ENCODE assay signal across 9 cellular contexts in the genomic region with DNA sequence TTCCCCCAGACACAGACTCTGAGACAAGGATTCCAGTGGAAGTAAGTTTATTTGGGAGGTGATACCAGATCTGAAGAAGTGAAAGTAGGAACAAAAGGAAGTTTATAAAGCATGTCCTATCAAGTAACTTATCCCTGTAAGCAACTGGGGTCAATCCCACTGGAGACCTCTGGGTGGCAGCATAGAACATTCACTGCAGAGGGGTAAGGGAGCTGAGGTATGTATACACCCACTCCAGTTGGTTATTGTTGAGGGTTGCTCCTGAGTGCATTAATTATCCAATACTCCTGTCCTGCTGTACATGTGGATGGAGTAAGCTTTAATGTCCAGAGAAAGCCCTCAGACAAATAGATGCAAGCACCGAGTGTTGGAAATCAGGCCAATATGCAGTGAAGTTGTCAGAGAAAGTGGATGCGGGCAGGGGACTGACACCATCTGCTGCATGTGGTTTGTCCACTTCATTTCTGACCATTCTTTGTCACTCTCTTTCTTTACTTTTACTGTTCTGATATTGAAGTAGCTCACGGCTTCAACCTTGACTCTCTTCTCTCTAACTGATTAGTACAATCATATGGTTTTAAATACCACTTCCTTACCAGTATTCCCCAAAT. TPM values are rescaled to one million over a fixed set of nuclear protein-coding genes. Genes with fewer than 3 reads are reported as not detected.
DNase-seq lines count a peak whose midpoint lies in the region; ATAC-seq and TF ChIP-seq lines count a peak whose summit lies in the region.
"Had no signal": no experiment of that assay in that cellular context is flagged by ENCODE, and none has a peak within 500 bp of the region (broad histone marks: within the 10 kb centered on the region; RNA-seq: fewer than 3 reads in every experiment).

No MANE protein-coding gene starts in this region.

- no peaks in the 10 kb centered on the region for H3K9me2 ChIP-seq in OCI-LY1 (ENCODE audit: low read depth, low read length)

- no peak overlapping the region for H2BK120ac ChIP-seq in mesendoderm (ENCODE audit: low read depth, low read length)

- H3K4me3 ChIP-seq in AG04449 (ENCODE audit: low read depth, low read length) (no peak overlapping the region), OCI-LY1 (ENCODE audit: low read depth, low read length, poor library complexity, severe bottlenecking) (no peak overlapping the region), brain microvascular endothelial cell (ENCODE audit: low read depth, low read length) (no peak overlapping the region), mesendoderm (ENCODE audit: low read length) (no peak overlapping the region)
- H3K4me3 ChIP-seq: tibial nerve had no signal

- WGBS in mesendoderm (ENCODE audit: extremely low coverage, insufficient coverage, low lambda C conversion rate) = no CpG with 5 or more reads among the region's 3 CpGs

- no peak overlapping the region for H3K18ac ChIP-seq in mesendoderm (ENCODE audit: low read length)

- no peak overlapping the region for H4K8ac ChIP-seq in mesendoderm (ENCODE audit: low read depth, low read length)

- H3K4me2 ChIP-seq in OCI-LY1 (ENCODE audit: low read length) (no peak overlapping the region), mesendoderm (ENCODE audit: low read length) (no peak overlapping the region)

- H3K79me1 ChIP-seq in mesendoderm (ENCODE audit: low read length) = no peaks in the 10 kb centered on the region

- H2BK15ac ChIP-seq in mesendoderm (replicated peaks; ENCODE audit: low read depth) = no peak overlapping the region

- TF ChIP-seq CTCF in AG04449 (IDR thresholded peaks at IDR 0.05; ENCODE audit: insufficient read depth, low read length, missing control alignments) (peak; percentile 57), GM12873 (IDR thresholded peaks at IDR 0.05; ENCODE audit: insufficient read depth, low read depth, low read length, missing control alignments) (peak; percentile 72), OCI-LY1 (IDR thresholded peaks at IDR 0.05; ENCODE audit: low read length) (peak; percentile 74), brain microvascular endothelial cell (IDR thresholded peaks at IDR 0.05; ENCODE audit: low read depth, low read length, missing control alignments) (peak; percentile 81)

- DNase-seq in AG04449 (ENCODE audit: low read depth, low spot score) = no peak
- peak; percentile 60 for DNase-seq in brain microvascular endothelial cell
- DNase-seq in mesendoderm = peak; percentile 78
- no peak for DNase-seq in NCI-H345 (lab: John Stamatoyannopoulos, UW)
- DNase-seq in NK-92 treated with Interleukin-12 subunit alpha and Interleukin-12 subunit beta, amount 100 ng/mL, for 24 hours (lab: John Stamatoyannopoulos, UW) = no peak

- no peak overlapping the region for H3K23ac ChIP-seq in mesendoderm (ENCODE audit: low read length)

- H3K27ac ChIP-seq in OCI-LY1 (ENCODE audit: low read depth, low read length, poor library complexity, severe bottlenecking) = no peak overlapping the region
- H3K27ac ChIP-seq in brain microvascular endothelial cell = no peak overlapping the region
- no peak overlapping the region for H3K27ac ChIP-seq in mesendoderm (ENCODE audit: low read depth, low read length)
- H3K27ac ChIP-seq: tibial nerve had no signal

- no peak overlapping the region for H3K56ac ChIP-seq in mesendoderm (ENCODE audit: low read length)

- POLR2A ChIA-PET in AG04449 (lab: Yijun Ruan, JAX) = interaction anchor here (0.6 to 0.8 kb wide), 2 partner anchors 30 to 72 kb away, joined by 3 read pairs; no protein-coding TSS in a partner anchor

- H2AFZ ChIP-seq in OCI-LY1 (ENCODE audit: low read length) = no peak overlapping the region

- CTCF ChIA-PET in AG04449 (lab: Yijun Ruan, JAX) = interaction anchor here (0.9 to 7.4 kb wide), 21 partner anchors 9 to 403 kb away, joined by 3 to 99 read pairs (median 4); a partner anchor contains a TSS

- H3K79me2 ChIP-seq in OCI-LY1 (ENCODE audit: insufficient read depth, low read length) (no peaks in the 10 kb centered on the region), mesendoderm (ENCODE audit: control insufficient read depth, insufficient read depth, low read length) (no peaks in the 10 kb centered on the region)

- H3K9ac ChIP-seq in OCI-LY1 (ENCODE audit: low read length) = no peak overlapping the region
- no peak overlapping the region for H3K9ac ChIP-seq in mesendoderm (ENCODE audit: low read length)

- H2AK5ac ChIP-seq in mesendoderm (ENCODE audit: low read length) = no peak overlapping the region

- H3K27me3 ChIP-seq in OCI-LY1 (ENCODE audit: insufficient read depth, low read length) (peaks cover 3% of the 10 kb centered on the region), brain microvascular endothelial cell (replicated peaks) (no peaks in the 10 kb centered on the region), mesendoderm (ENCODE audit: insufficient read depth, low read length, poor library complexity) (no peaks in the 10 kb centered on the region)
- H3K27me3 ChIP-seq: tibial nerve had no signal

- H3K36me3 ChIP-seq in OCI-LY1 (ENCODE audit: insufficient read depth, low read length) = no peaks in the 10 kb centered on the region
- H3K36me3 ChIP-seq in brain microvascular endothelial cell (replicated peaks) = no peaks in the 10 kb centered on the region
- H3K36me3 ChIP-seq in mesendoderm (ENCODE audit: control insufficient read depth, insufficient read depth, low read length) = no peaks in the 10 kb centered on the region
- H3K36me3 ChIP-seq: tibial nerve had no signal

- no peaks in the 10 kb centered on the region for H4K20me1 ChIP-seq in OCI-LY1 (ENCODE audit: insufficient read depth, low read length)

- ATAC-seq in HG02610 (IDR thresholded peaks at IDR 0.05; ENCODE audit: unreplicated experiment) = no peak

- no peaks in the 10 kb centered on the region for H3F3A ChIP-seq in OCI-LY1 (ENCODE audit: insufficient read depth, low read length)

- no peak overlapping the region for H3K4ac ChIP-seq in mesendoderm (ENCODE audit: low read depth, low read length)

- no peak overlapping the region for H4K5ac ChIP-seq in mesendoderm (ENCODE audit: low read length)

- H3K4me1 ChIP-seq in OCI-LY1 (ENCODE audit: insufficient read depth, low read length, severe bottlenecking) = peaks cover under 1% of the 10 kb centered on the region
- H3K4me1 ChIP-seq in mesendoderm (ENCODE audit: control insufficient read depth, low read depth, low read length) = no peaks in the 10 kb centered on the region
- H3K4me1 ChIP-seq: tibial nerve had no signal

- H2BK5ac ChIP-seq in mesendoderm (ENCODE audit: low read length) = no peak overlapping the region

- in situ Hi-C loops in brain microvascular endothelial cell (cut with HindIII; ENCODE audit: low pct_ligation_motif_present, low sequenced_read_pairs) = no loop called here

- peaks cover 7% of the 10 kb centered on the region for H3K9me3 ChIP-seq in OCI-LY1 (ENCODE audit: low read length)

RNA-seq across cellular contexts. Expression of a gene that starts 46.7 kb away (rescaled TPM):
- polyA plus RNA-seq in mesendoderm (2013, experiment 1 of 2) = 22.0 TPM
- 22.6 TPM for polyA plus RNA-seq in mesendoderm (2013, experiment 2 of 2)

RNA-seq across cellular contexts. Expression of a gene that starts 46.9 kb away (rescaled TPM):
- polyA plus RNA-seq in mesendoderm (2013, experiment 1 of 2) = 9.7 TPM
- 9.9 TPM for polyA plus RNA-seq in mesendoderm (2013, experiment 2 of 2)

Comparison
In these comparisons a context has a peak if more than half of its experiments do, and no peak if none do; other contexts are left out.
1. DNase-seq: peak in brain microvascular endothelial cell (single experiment) and mesendoderm (single experiment); none in AG04449 (single experiment), NCI-H345 (single experiment) and NK-92 treated with Interleukin-12 subunit alpha and Interleukin-12 subunit beta, amount 100 ng/mL, for 24 hours (single experiment).
2. Peak in every context shown above with its lines, with median percentiles within 50 percentile points of each other: CTCF ChIP-seq.